Comparison of ENCODE assay signal across 14 cellular contexts in the genomic region with DNA sequence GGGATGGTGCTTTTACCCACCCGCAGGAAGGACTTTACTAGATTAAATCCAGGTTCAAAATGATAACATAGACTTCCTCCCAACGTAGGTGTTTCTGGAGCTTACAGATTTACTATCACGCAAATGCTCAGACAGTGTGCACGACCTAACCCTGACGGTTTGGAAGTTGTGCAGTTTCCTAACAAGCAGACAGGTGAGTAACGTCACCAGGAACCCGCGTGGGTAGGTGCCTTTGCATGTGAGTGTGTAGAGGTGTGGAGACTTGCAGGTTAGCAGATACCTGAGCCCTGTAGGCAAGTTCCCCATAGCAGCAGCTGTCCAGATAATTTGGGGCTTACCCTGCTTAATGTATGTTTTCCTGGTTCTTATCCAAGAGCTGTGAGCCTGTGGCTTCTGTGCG. TPM values are rescaled to one million over a fixed set of nuclear protein-coding genes. Genes with fewer than 3 reads are reported as not detected.
"Had no signal": no experiment of that assay in that cellular context is flagged by ENCODE, and none has a peak within 500 bp of the region (broad histone marks: within the 10 kb centered on the region; RNA-seq: fewer than 3 reads in every experiment).

No MANE protein-coding gene starts in this region.

RNA-seq across cellular contexts. Expression of gene GPR31, which starts 29.5 kb away (rescaled TPM):
- total RNA-seq: activated B cell treated with CpG ODN at 0.5 μM for 24 hours; activated CD4-positive, alpha-beta memory T cell treated with anti-CD3 and anti-CD28 coated beads for 36 hours; activated CD4-positive, alpha-beta memory T cell treated with anti-CD3 and anti-CD28 coated beads, Interleukin-2, amount 10 ng/mL, durations not matched to agents 7 days and 5 days; activated CD4-positive, alpha-beta T cell treated with anti-CD3 and anti-CD28 coated beads for 36 hours; activated CD4-positive, alpha-beta T cell treated with anti-CD3 and anti-CD28 coated beads, Interleukin-2, amount 10 ng/mL, durations not matched to agents 24 days and 14 days; activated CD4-positive, alpha-beta T cell treated with anti-CD3 and anti-CD28 coated beads, Interleukin-2, amount 10 ng/mL, durations not matched to agents 7 days and 5 days; activated CD8-positive, alpha-beta memory T cell treated with anti-CD3 and anti-CD28 coated beads for 36 hours; activated CD8-positive, alpha-beta T cell treated with anti-CD3 and anti-CD28 coated beads for 36 hours; activated CD8-positive, alpha-beta T cell treated with anti-CD3 and anti-CD28 coated beads, Interleukin-2, amount 10 ng/mL, durations not matched to agents 7 days and 5 days; T-cell; T-helper 1 cell treated with Interleukin-12 subunit alpha and Interleukin-12 subunit beta and Interleukin-4 antibody, amounts not matched to agents 30 ng/mL and 1 ng/mL, for 36 hours; T-helper 17 cell; T-helper 2 cell treated with Interferon-gamma antibody and Interleukin-4, amounts not matched to agents 100 ng/mL and 5 ng/mL, for 36 hours; WTC11 had no signal
